Comparison of ENCODE assay signal across 10 cellular contexts in the genomic region with DNA sequence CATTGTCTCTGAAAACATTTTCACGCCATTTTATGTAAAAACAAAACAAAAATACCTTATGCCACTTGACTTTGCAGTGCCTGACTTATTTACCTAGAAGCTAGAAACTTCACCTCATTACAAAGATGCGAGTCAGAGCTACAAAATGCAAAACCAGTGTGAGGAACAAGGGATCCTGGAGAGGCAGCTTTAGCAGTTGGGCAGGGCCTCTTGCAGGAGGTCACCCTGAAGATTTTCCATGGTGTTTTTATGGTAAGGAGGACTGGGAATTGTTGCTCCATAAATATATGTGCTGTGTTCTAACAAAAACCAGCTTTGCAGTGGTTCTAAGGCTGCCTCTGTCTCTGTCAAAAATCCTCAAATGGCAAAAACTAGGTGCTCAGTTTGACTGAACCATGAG. TPM values are rescaled to one million over a fixed set of nuclear protein-coding genes. Genes with fewer than 3 reads are reported as not detected.
DNase-seq lines count a peak whose midpoint lies in the region; ATAC-seq, FAIRE-seq and TF ChIP-seq lines count a peak whose summit lies in the region.
"Had no signal": no experiment of that assay in that cellular context is flagged by ENCODE, and none has a peak within 500 bp of the region (broad histone marks: within the 10 kb centered on the region; RNA-seq: fewer than 3 reads in every experiment).

No MANE protein-coding gene starts in this region.

- H3F3A ChIP-seq in smooth muscle cell (ENCODE audit: low read depth), result peaks cover 7% of the 10 kb centered on the region

- H3K79me2 ChIP-seq in smooth muscle cell (ENCODE audit: low read depth), result no peaks in the 10 kb centered on the region

- ATAC-seq in gastroesophageal sphincter (no peak), HG03135 (IDR thresholded peaks at IDR 0.05; ENCODE audit: unreplicated experiment) (no peak), upper lobe of right lung (no peak)

- H3K36me3 ChIP-seq in gastroesophageal sphincter (no peaks in the 10 kb centered on the region), smooth muscle cell (ENCODE audit: low read depth) (no peaks in the 10 kb centered on the region), upper lobe of right lung (no peaks in the 10 kb centered on the region)
- H3K36me3 ChIP-seq: SJCRH30 had no signal

- 51 to 61% methylated on average over 2 of the region's 2 CpGs for WGBS in gastroesophageal sphincter (ENCODE audit: low coverage in 1 of 2), 2 donors
- WGBS in smooth muscle cell (ENCODE audit: low lambda C conversion rate), result 58% methylated on average over 2 of the region's 2 CpGs

- no peak for TF ChIP-seq CTCF in gastroesophageal sphincter (IDR thresholded peaks at IDR 0.05)
- no peak for TF ChIP-seq CTCF in smooth muscle cell (IDR thresholded peaks at IDR 0.05; ENCODE audit: borderline replicate concordance, insufficient read depth, poor library complexity, severe bottlenecking)
- no peak for TF ChIP-seq CTCF in upper lobe of right lung (IDR thresholded peaks at IDR 0.05)

- intact Hi-C loops in upper lobe of right lung (cut with DNase I), result no loop called here

- no peak for TF ChIP-seq POLR2A in gastroesophageal sphincter (IDR thresholded peaks at IDR 0.05)

- no peak for TF ChIP-seq EP300 in gastroesophageal sphincter (IDR thresholded peaks at IDR 0.05)

- peak; percentile 25 for FAIRE-seq in TTC549 (lab: Jason Lieb, UNC)

- H2AFZ ChIP-seq in smooth muscle cell (ENCODE audit: low read depth), result peak overlapping the region; percentile 5

- peak overlapping the region; percentile 36 to 73 (median 54) for H3K27ac ChIP-seq in gastroesophageal sphincter
- peak overlapping the region; percentile 42 for H3K27ac ChIP-seq in smooth muscle cell (ENCODE audit: low read depth)
- no peak overlapping the region for H3K27ac ChIP-seq in upper lobe of right lung
- H3K27ac ChIP-seq: SJCRH30 had no signal

- no peak overlapping the region for H3K9ac ChIP-seq in smooth muscle cell (ENCODE audit: low read depth)

- peak overlapping the region; percentile 43 for H3K4me2 ChIP-seq in smooth muscle cell

- no peaks in the 10 kb centered on the region for H3K9me3 ChIP-seq in gastroesophageal sphincter
- H3K9me3 ChIP-seq in smooth muscle cell (replicated peaks; ENCODE audit: low read depth), result no peaks in the 10 kb centered on the region
- no peaks in the 10 kb centered on the region for H3K9me3 ChIP-seq in upper lobe of right lung
- H3K9me3 ChIP-seq: SJCRH30 had no signal

- peak; percentile 45 for DNase-seq in HK-2 (ENCODE audit: unreplicated experiment)
- no peak for DNase-seq in smooth muscle cell (lab: John Stamatoyannopoulos, UW; ENCODE audit: unreplicated experiment)
- no peak for DNase-seq in upper lobe of right lung
- no peak for DNase-seq in NCI-H2107 treated with DMSO at 0.1 percent for 48 hours (lab: John Stamatoyannopoulos, UW; ENCODE audit: unreplicated experiment)
- no peak for DNase-seq in HuH-7 (ENCODE audit: low spot score)
- DNase-seq: activated T-cell treated with anti-CD3 and anti-CD28 coated beads for 4 hours, SJCRH30 had no signal

- H3K4me1 ChIP-seq in gastroesophageal sphincter, result peaks cover 0 to 14% (median 3%) of the 10 kb centered on the region in 3 donors
- H3K4me1 ChIP-seq in smooth muscle cell (ENCODE audit: low read depth), result peaks cover 12% of the 10 kb centered on the region
- peaks cover 14% of the 10 kb centered on the region for H3K4me1 ChIP-seq in upper lobe of right lung

- H3K4me3 ChIP-seq in gastroesophageal sphincter (no peak overlapping the region), smooth muscle cell (no peak overlapping the region), upper lobe of right lung (no peak overlapping the region)
- H3K4me3 ChIP-seq: SJCRH30 had no signal

- H3K27me3 ChIP-seq in gastroesophageal sphincter, result no peaks in the 10 kb centered on the region
- H3K27me3 ChIP-seq in smooth muscle cell (ENCODE audit: low read depth), result no peaks in the 10 kb centered on the region
- H3K27me3 ChIP-seq in upper lobe of right lung, result no peaks in the 10 kb centered on the region
- H3K27me3 ChIP-seq: SJCRH30 had no signal

- H4K20me1 ChIP-seq in smooth muscle cell (ENCODE audit: low read depth), result no peaks in the 10 kb centered on the region

RNA-seq across cellular contexts. Expression of a gene that starts 36.4 kb away (rescaled TPM):
- total RNA-seq in gastroesophageal sphincter (1 to 10 TPM; 6.7 to 9.6 (median 8.7) TPM), smooth muscle cell (28.9 and 35.6 TPM in 2 replicates), upper lobe of right lung (18.3 TPM)
- polyA plus RNA-seq in smooth muscle cell, result 6.1 and 7.8 TPM in 2 replicates
